17 cellular contexts compared by ENCODE assay signal in genomic region chr9:34025062-34025461, GRCh38. TPM values are rescaled to one million over a fixed set of nuclear protein-coding genes. Genes with fewer than 3 reads are reported as not detected.
DNase-seq lines count a peak whose midpoint lies in the region; TF ChIP-seq lines count a peak whose summit lies in the region.
"Had no signal": no experiment of that assay in that cellular context is flagged by ENCODE, and none has a peak within 500 bp of the region (broad histone marks: within the 10 kb centered on the region; RNA-seq: fewer than 3 reads in every experiment).

No MANE protein-coding gene starts in this region.

- in situ Hi-C loops in ACHN (cut with HindIII; ENCODE audit: low pct_ligation_motif_present, low pct_unique_long_range_greater_than_20kb, low sequenced_read_pairs) = no loop called here

- H3K27ac Mint-ChIP-seq in activated T-cell treated with anti-CD3 and anti-CD28 coated beads, Interleukin-2, amount 50 U/mL, for 24 hours = peak overlapping the region; percentile 1

- DNase-seq in activated T-cell treated with anti-CD3 and anti-CD28 coated beads, Interleukin-2, amount 50 U/mL, for 24 hours = no peak
- DNase-seq in activated T-cell treated with anti-CD3 and anti-CD28 coated beads, Interleukin-2, amount 50 U/mL, for 1 hour = no peak
- peak; percentile 19 for DNase-seq in choroid plexus epithelial cell (ENCODE audit: low read depth)
- DNase-seq in left ventricle myocardium inferior = no peak
- DNase-seq in ACHN = no peak
- DNase-seq in head of caudate nucleus = no peak
- DNase-seq in ureter (ENCODE audit: low spot score) = no peak
- DNase-seq: activated gamma-delta T cell treated with Interleukin-2 at 50 U/mL for 16 hours; CD4-positive, alpha-beta memory T cell; KBM-7; NCI-H1048; NCI-H2171; Peyer's patch had no signal

- H3K9me3 Mint-ChIP-seq in activated T-cell treated with anti-CD3 and anti-CD28 coated beads, Interleukin-2, amount 50 U/mL, for 24 hours = no peaks in the 10 kb centered on the region
- H3K9me3 Mint-ChIP-seq: CD4-positive, alpha-beta memory T cell had no signal

- H3K4me3 Mint-ChIP-seq in activated T-cell treated with anti-CD3 and anti-CD28 coated beads, Interleukin-2, amount 50 U/mL, for 24 hours = no peak overlapping the region
- H3K4me3 Mint-ChIP-seq: CD4-positive, alpha-beta memory T cell had no signal

- H3K27ac ChIP-seq in left ventricle myocardium inferior (replicated peaks) = peak overlapping the region; percentile 72
- peak overlapping the region; percentile 84 for H3K27ac ChIP-seq in skeletal muscle tissue (ENCODE audit: low read depth, low read length)
- H3K27ac ChIP-seq: HL-60, parathyroid adenoma, Peyer's patch, tibial nerve had no signal

- H3K9me3 ChIP-seq in left ventricle myocardium inferior (replicated peaks) (no peaks in the 10 kb centered on the region), skeletal muscle tissue (ENCODE audit: control insufficient read depth in 3 of 3, low read length in 3 of 3) (no peaks in the 10 kb centered on the region)
- H3K9me3 ChIP-seq: Peyer's patch, tibial nerve had no signal

- intact Hi-C loops in left ventricle myocardium inferior (cut with micrococcal nuclease) (no loop called here), head of caudate nucleus (cut with DNase I) (no loop called here)

- no peaks in the 10 kb centered on the region for H3K27me3 ChIP-seq in left ventricle myocardium inferior (ENCODE audit: low read depth)
- no peaks in the 10 kb centered on the region for H3K27me3 ChIP-seq in skeletal muscle tissue (ENCODE audit: control insufficient read depth in 3 of 3, insufficient read depth in 3 of 3, low read length in 3 of 3)
- H3K27me3 ChIP-seq: Peyer's patch, tibial nerve had no signal

- H3K4me3 ChIP-seq in choroid plexus epithelial cell (ENCODE audit: low read depth, low read length) (no peak overlapping the region), left ventricle myocardium inferior (no peak overlapping the region), skeletal muscle tissue (ENCODE audit: low read length in 3 of 3) (peak overlapping the region in 1 of 3 donors; percentile 5)
- H3K4me3 ChIP-seq: Peyer's patch, tibial nerve had no signal

- H3K36me3 ChIP-seq in left ventricle myocardium inferior = no peaks in the 10 kb centered on the region
- H3K36me3 ChIP-seq in skeletal muscle tissue (ENCODE audit: control insufficient read depth in 3 of 3, insufficient read depth in 3 of 3, low read length in 3 of 3) = no peaks in the 10 kb centered on the region
- H3K36me3 ChIP-seq: Peyer's patch had no signal

- H3K27me3 Mint-ChIP-seq in activated T-cell treated with anti-CD3 and anti-CD28 coated beads, Interleukin-2, amount 50 U/mL, for 24 hours = no peaks in the 10 kb centered on the region
- H3K27me3 Mint-ChIP-seq: CD4-positive, alpha-beta memory T cell had no signal

- peaks cover 58% of the 10 kb centered on the region for H3K36me3 Mint-ChIP-seq in activated T-cell treated with anti-CD3 and anti-CD28 coated beads, Interleukin-2, amount 50 U/mL, for 24 hours (ENCODE audit: low read depth)

- no peak for TF ChIP-seq CTCF in choroid plexus epithelial cell (conservative IDR thresholded peaks at IDR 0.05; ENCODE audit: low read depth, low read length)
- no peak for TF ChIP-seq CTCF in left ventricle myocardium inferior (IDR thresholded peaks at IDR 0.05; ENCODE audit: borderline replicate concordance)

- peak overlapping the region in 2 of 3 donors; percentile 33 to 43 for H3K9ac ChIP-seq in skeletal muscle tissue (ENCODE audit: low read depth in 1 of 3, low read length in 3 of 3)
- H3K9ac ChIP-seq: parathyroid adenoma had no signal

- H3K4me1 Mint-ChIP-seq in activated T-cell treated with anti-CD3 and anti-CD28 coated beads, Interleukin-2, amount 50 U/mL, for 24 hours (ENCODE audit: low read depth) = peaks cover 18% of the 10 kb centered on the region

- peaks cover 52% of the 10 kb centered on the region for H3K4me1 ChIP-seq in left ventricle myocardium inferior
- peaks cover 13 to 25% (median 15%) of the 10 kb centered on the region in 3 donors for H3K4me1 ChIP-seq in skeletal muscle tissue (ENCODE audit: control insufficient read depth in 3 of 3, insufficient read depth in 3 of 3, low read length in 3 of 3)
- H3K4me1 ChIP-seq: parathyroid adenoma, Peyer's patch, tibial nerve had no signal

RNA-seq across cellular contexts. Expression of gene UBAP2, which starts 23.6 kb away (rescaled TPM):
- total RNA-seq in left ventricle myocardium inferior = 26.4 TPM
- 121 TPM for total RNA-seq in skeletal muscle tissue
- total RNA-seq in ureter = 54.6 TPM
